1 cellular context compared by ENCODE assay signal in the genomic region with DNA sequence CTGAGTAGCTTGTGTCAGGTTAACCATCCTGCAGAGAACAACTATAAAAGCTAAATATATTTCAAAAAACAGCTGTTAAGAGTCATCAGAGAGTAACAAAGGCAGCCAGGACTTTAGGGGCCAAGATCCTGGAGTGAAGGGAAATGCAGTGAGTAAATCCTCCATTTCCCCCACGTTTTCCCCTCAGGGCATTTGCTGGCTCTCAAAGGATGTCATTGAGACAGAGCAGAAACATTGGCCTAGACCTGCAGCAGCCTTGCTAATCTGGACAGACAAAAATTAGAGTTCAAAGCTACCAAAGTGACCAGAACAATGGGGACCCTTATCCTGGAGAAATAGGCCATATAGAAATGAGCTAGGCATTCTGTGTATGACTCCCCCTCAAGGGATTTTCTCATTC.
TF ChIP-seq lines count a peak whose summit lies in the region.

No MANE protein-coding gene starts in this region.

TF ChIP-seq in GM23338, 12 proteins besides CTCF, POLR2A, EP300 and RAD21:
- no peak for TF ChIP-seq NANOG (IDR thresholded peaks at IDR 0.05; ENCODE audit: borderline replicate concordance)
- TF ChIP-seq, protein P1, sequence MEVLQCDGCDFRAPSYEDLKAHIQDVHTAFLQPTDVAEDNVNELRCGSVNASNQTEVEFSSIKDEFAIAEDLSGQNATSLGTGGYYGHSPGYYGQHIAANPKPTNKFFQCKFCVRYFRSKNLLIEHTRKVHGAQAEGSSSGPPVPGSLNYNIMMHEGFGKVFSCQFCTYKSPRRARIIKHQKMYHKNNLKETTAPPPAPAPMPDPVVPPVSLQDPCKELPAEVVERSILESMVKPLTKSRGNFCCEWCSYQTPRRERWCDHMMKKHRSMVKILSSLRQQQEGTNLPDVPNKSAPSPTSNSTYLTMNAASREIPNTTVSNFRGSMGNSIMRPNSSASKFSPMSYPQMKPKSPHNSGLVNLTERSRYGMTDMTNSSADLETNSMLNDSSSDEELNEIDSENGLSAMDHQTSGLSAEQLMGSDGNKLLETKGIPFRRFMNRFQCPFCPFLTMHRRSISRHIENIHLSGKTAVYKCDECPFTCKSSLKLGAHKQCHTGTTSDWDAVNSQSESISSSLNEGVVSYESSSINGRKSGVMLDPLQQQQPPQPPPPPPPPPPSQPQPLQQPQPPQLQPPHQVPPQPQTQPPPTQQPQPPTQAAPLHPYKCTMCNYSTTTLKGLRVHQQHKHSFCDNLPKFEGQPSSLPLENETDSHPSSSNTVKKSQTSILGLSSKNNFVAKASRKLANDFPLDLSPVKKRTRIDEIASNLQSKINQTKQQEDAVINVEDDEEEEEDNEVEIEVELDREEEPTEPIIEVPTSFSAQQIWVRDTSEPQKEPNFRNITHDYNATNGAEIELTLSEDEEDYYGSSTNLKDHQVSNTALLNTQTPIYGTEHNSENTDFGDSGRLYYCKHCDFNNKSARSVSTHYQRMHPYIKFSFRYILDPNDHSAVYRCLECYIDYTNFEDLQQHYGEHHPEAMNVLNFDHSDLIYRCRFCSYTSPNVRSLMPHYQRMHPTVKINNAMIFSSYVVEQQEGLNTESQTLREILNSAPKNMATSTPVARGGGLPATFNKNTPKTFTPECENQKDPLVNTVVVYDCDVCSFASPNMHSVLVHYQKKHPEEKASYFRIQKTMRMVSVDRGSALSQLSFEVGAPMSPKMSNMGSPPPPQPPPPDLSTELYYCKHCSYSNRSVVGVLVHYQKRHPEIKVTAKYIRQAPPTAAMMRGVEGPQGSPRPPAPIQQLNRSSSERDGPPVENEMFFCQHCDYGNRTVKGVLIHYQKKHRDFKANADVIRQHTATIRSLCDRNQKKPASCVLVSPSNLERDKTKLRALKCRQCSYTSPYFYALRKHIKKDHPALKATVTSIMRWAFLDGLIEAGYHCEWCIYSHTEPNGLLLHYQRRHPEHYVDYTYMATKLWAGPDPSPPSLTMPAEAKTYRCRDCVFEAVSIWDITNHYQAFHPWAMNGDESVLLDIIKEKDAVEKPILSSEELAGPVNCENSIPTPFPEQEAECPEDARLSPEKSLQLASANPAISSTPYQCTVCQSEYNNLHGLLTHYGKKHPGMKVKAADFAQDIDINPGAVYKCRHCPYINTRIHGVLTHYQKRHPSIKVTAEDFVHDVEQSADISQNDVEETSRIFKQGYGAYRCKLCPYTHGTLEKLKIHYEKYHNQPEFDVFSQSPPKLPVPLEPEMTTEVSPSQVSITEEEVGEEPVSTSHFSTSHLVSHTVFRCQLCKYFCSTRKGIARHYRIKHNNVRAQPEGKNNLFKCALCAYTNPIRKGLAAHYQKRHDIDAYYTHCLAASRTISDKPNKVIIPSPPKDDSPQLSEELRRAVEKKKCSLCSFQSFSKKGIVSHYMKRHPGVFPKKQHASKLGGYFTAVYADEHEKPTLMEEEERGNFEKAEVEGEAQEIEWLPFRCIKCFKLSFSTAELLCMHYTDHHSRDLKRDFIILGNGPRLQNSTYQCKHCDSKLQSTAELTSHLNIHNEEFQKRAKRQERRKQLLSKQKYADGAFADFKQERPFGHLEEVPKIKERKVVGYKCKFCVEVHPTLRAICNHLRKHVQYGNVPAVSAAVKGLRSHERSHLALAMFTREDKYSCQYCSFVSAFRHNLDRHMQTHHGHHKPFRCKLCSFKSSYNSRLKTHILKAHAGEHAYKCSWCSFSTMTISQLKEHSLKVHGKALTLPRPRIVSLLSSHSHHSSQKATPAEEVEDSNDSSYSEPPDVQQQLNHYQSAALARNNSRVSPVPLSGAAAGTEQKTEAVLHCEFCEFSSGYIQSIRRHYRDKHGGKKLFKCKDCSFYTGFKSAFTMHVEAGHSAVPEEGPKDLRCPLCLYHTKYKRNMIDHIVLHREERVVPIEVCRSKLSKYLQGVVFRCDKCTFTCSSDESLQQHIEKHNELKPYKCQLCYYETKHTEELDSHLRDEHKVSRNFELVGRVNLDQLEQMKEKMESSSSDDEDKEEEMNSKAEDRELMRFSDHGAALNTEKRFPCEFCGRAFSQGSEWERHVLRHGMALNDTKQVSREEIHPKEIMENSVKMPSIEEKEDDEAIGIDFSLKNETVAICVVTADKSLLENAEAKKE (CRISPR knock-in tag; IDR thresholded peaks at IDR 0.05), result no peak
- TF ChIP-seq REST (IDR thresholded peaks at IDR 0.05; ENCODE audit: unreplicated experiment), result no peak
- no peak for TF ChIP-seq POLR2AphosphoS5 (IDR thresholded peaks at IDR 0.05; ENCODE audit: low read depth)
- no peak for TF ChIP-seq CREB1 (CRISPR knock-in tag; IDR thresholded peaks at IDR 0.05; ENCODE audit: low read depth)
- TF ChIP-seq JUNB (IDR thresholded peaks at IDR 0.05; ENCODE audit: unreplicated experiment), result no peak
- TF ChIP-seq STAT1 (IDR thresholded peaks at IDR 0.05; ENCODE audit: unreplicated experiment), result no peak
- no peak for TF ChIP-seq ZNF114 (CRISPR knock-in tag; IDR thresholded peaks at IDR 0.05)
- no peak for TF ChIP-seq ZNF331 (CRISPR knock-in tag; IDR thresholded peaks at IDR 0.05; ENCODE audit: low read depth)
- no peak for TF ChIP-seq EZH2phosphoT487 (IDR thresholded peaks at IDR 0.05; ENCODE audit: unreplicated experiment)
- no peak for TF ChIP-seq ETS1 (IDR thresholded peaks at IDR 0.05)
- TF ChIP-seq EZH2 (IDR thresholded peaks at IDR 0.05; ENCODE audit: low read depth, unreplicated experiment), result no peak
